In genomic region chr6:47151232-47151898, GRCh38 we compare ENCODE assay signal across 24 cellular contexts.
DNase-seq lines count a peak whose midpoint lies in the region; ATAC-seq, FAIRE-seq and TF ChIP-seq lines count a peak whose summit lies in the region.
"Had no signal": no experiment of that assay in that cellular context is flagged by ENCODE, and none has a peak within 500 bp of the region (broad histone marks: within the 10 kb centered on the region; RNA-seq: fewer than 3 reads in every experiment).

No MANE protein-coding gene starts in this region.

- intact Hi-C loops in IMR-90 (cut with micrococcal nuclease) (loop anchor here (5.0 kb wide), 1 partner anchor 96 kb away; no protein-coding TSS in a partner anchor), K562 (cut with micrococcal nuclease) (no loop called here)

- FAIRE-seq in K562 (lab: Jason Lieb, UNC): no peak

- H2AK9ac ChIP-seq in IMR-90 (replicated peaks; ENCODE audit: low read depth, low read length, poor library complexity): no peak overlapping the region

- peaks cover 16% of the 10 kb centered on the region for H3K9me1 ChIP-seq in IMR-90 (ENCODE audit: insufficient read depth, low read length)
- H3K9me1 ChIP-seq in K562 (ENCODE audit: control insufficient read depth, insufficient read depth, low read length): no peaks in the 10 kb centered on the region

- no peaks in the 10 kb centered on the region for H3K36me3 ChIP-seq in GM23338 (ENCODE audit: insufficient read depth)
- no peaks in the 10 kb centered on the region for H3K36me3 ChIP-seq in IMR-90 (ENCODE audit: control insufficient read depth, insufficient read depth, low read length)
- H3K36me3 ChIP-seq in K562 (ENCODE audit: control insufficient read depth, insufficient read depth, low read length): no peaks in the 10 kb centered on the region
- no peaks in the 10 kb centered on the region for H3K36me3 ChIP-seq in mesendoderm (ENCODE audit: control insufficient read depth, insufficient read depth, low read length)
- H3K36me3 ChIP-seq: SJCRH30 had no signal

- H2BK20ac ChIP-seq in IMR-90 (ENCODE audit: low read depth, low read length): 0 out of 2 replicates have a peak overlapping the region, but pooled peaks have one; percentile 23

- H3K14ac ChIP-seq in IMR-90 (replicated peaks; ENCODE audit: low read depth, low read length): no peak overlapping the region

- H3K9me2 ChIP-seq in GM23338 (ENCODE audit: insufficient read depth): 0 out of 2 replicates have a peak, but pooled peaks cover 6% of the 10 kb centered on the region

- H2BK120ac ChIP-seq in IMR-90 (ENCODE audit: low read depth, low read length): no peak overlapping the region; the same call in 1 of the 2 replicates
- peak overlapping the region; percentile 96 for H2BK120ac ChIP-seq in mesendoderm (ENCODE audit: low read depth, low read length)

- H4K5ac ChIP-seq in IMR-90 (ENCODE audit: low read depth, low read length) (no peak overlapping the region), mesendoderm (ENCODE audit: low read length) (no peak overlapping the region)

- H3K27ac ChIP-seq in GM23338 (ENCODE audit: low read depth): no peak overlapping the region
- H3K27ac ChIP-seq in IMR-90 (ENCODE audit: insufficient read depth, low read length): no peak overlapping the region
- no peak overlapping the region for H3K27ac ChIP-seq in K562 (ENCODE audit: extremely low read depth, low read depth, low read length)
- peak overlapping the region; percentile 66 for H3K27ac ChIP-seq in mesendoderm (ENCODE audit: low read depth, low read length)
- H3K27ac ChIP-seq: SJCRH30 had no signal

- peak overlapping the region; percentile 36; the same call in 1 of the 2 replicates for H2AK5ac ChIP-seq in IMR-90 (ENCODE audit: low read depth, low read length)
- no peak overlapping the region for H2AK5ac ChIP-seq in mesendoderm (ENCODE audit: low read length)

- H3K9me3 Mint-ChIP-seq in GM23338: no peaks in the 10 kb centered on the region; the same call in 2 of the 3 replicates
- H3K9me3 Mint-ChIP-seq: CD8-positive, alpha-beta T cell; H9 had no signal

- H4K20me1 ChIP-seq in GM23338 (replicated peaks; ENCODE audit: insufficient read depth) (no peaks in the 10 kb centered on the region), IMR-90 (ENCODE audit: insufficient read depth, low read length) (no peaks in the 10 kb centered on the region), K562 (replicated peaks; ENCODE audit: control insufficient read depth, insufficient read depth, low read length) (no peaks in the 10 kb centered on the region)

- POLR2A ChIA-PET in IMR-90 (lab: Charles Lee; ENCODE audit: unreplicated experiment) (no interaction called here), K562 (lab: Yijun Ruan, JAX) (no interaction called here)

- H3K56ac ChIP-seq in IMR-90 (ENCODE audit: extremely low read depth, insufficient read depth, low read length) (no peak overlapping the region), mesendoderm (ENCODE audit: low read length) (peak overlapping the region; percentile 71)

- peaks cover 3% of the 10 kb centered on the region for H3K27me3 Mint-ChIP-seq in GM23338 (ENCODE audit: insufficient read depth, low read depth, poor library complexity)

- H3K9me3 ChIP-seq in IMR-90 (ENCODE audit: control insufficient read depth, insufficient read depth, low read length) (no peaks in the 10 kb centered on the region), K562 (replicated peaks; ENCODE audit: control insufficient read depth, insufficient read depth, low read depth, low read length) (no peaks in the 10 kb centered on the region)
- H3K9me3 ChIP-seq: SJCRH30 had no signal

- peak overlapping the region; percentile 28; the same call in 1 of the 2 replicates for H4K91ac ChIP-seq in IMR-90 (ENCODE audit: insufficient read depth, low read depth, low read length)

- no peak for TF ChIP-seq POLR2A in IMR-90 (IDR thresholded peaks at IDR 0.05; ENCODE audit: low read depth, low read length)
- no peak for TF ChIP-seq POLR2A in K562 (conservative IDR thresholded peaks at IDR 0.05)

- H3K4ac ChIP-seq in IMR-90 (ENCODE audit: low read depth, low read length) (no peak overlapping the region; the same call in 1 of the 2 replicates), mesendoderm (ENCODE audit: low read depth, low read length) (peak overlapping the region; percentile 41)

- TF ChIP-seq RAD21 in IMR-90 (IDR thresholded peaks at IDR 0.05; ENCODE audit: low read length) (no peak), K562 (CRISPR knock-in tag; conservative IDR thresholded peaks at IDR 0.05 in 1 of 2, IDR thresholded peaks at IDR 0.05 in 1 of 2) (no peak)

- H3K79me2 ChIP-seq in GM23338 (replicated peaks; ENCODE audit: insufficient read depth): no peaks in the 10 kb centered on the region
- no peaks in the 10 kb centered on the region for H3K79me2 ChIP-seq in K562 (ENCODE audit: control insufficient read depth, insufficient read depth, low read length)
- no peaks in the 10 kb centered on the region for H3K79me2 ChIP-seq in mesendoderm (ENCODE audit: control insufficient read depth, insufficient read depth, low read length)

- H2AFZ ChIP-seq in GM23338 (peak overlapping the region; percentile 16; the same call in 1 of the 2 replicates), IMR-90 (replicated peaks; ENCODE audit: low read length, poor library complexity) (no peak overlapping the region), K562 (ENCODE audit: low read depth, low read length) (no peak overlapping the region)

- CTCF ChIA-PET in IMR-90 (lab: Yijun Ruan, JAX): no interaction called here
- CTCF ChIA-PET in K562 (lab: Yijun Ruan, JAX; ENCODE audit: low intra/inter-chr PET ratio): no interaction called here

- H2BK15ac ChIP-seq in IMR-90 (ENCODE audit: low read depth, low read length): peak overlapping the region; percentile 30; the same call in 1 of the 3 replicates
- H2BK15ac ChIP-seq in mesendoderm (replicated peaks; ENCODE audit: low read depth): no peak overlapping the region

- H3K9ac ChIP-seq in IMR-90 (ENCODE audit: low read depth, low read length): no peak overlapping the region
- no peak overlapping the region for H3K9ac ChIP-seq in K562 (ENCODE audit: insufficient read depth in 1 of 2, low read depth in 2 of 2, low read length in 2 of 2)
- no peak overlapping the region for H3K9ac ChIP-seq in mesendoderm (ENCODE audit: low read length)

- no peak overlapping the region for H3K23ac ChIP-seq in IMR-90 (ENCODE audit: low read depth, low read length)
- no peak overlapping the region for H3K23ac ChIP-seq in mesendoderm (ENCODE audit: low read length)

- H4K8ac ChIP-seq in IMR-90 (ENCODE audit: low read depth in 2 of 2, low read length in 2 of 2) (no peak overlapping the region), mesendoderm (ENCODE audit: low read depth, low read length) (no peak overlapping the region)

- H3K4me1 ChIP-seq in GM23338 (ENCODE audit: insufficient read depth) (peaks cover 15% of the 10 kb centered on the region), IMR-90 (ENCODE audit: control insufficient read depth, insufficient read depth, low read length) (peaks cover 22% of the 10 kb centered on the region), K562 (replicated peaks in 1 of 2; ENCODE audit: control insufficient read depth in 2 of 2, insufficient read depth in 2 of 2, low read length in 2 of 2) (no peaks in the 10 kb centered on the region; a peak in 1 of 5 replicates), mesendoderm (ENCODE audit: control insufficient read depth, low read depth, low read length) (peaks cover 19% of the 10 kb centered on the region)

- in situ Hi-C loops in IMR-90 (cut with MboI; ENCODE audit: low sequenced_read_pairs): no loop called here
- in situ Hi-C loops in K562 (cut with MboI): no loop called here

- dilution Hi-C loops in IMR-90 (cut with HindIII; ENCODE audit: low sequenced_read_pairs, unreplicated experiment): no loop called here

- H2BK5ac ChIP-seq in IMR-90 (ENCODE audit: low read depth, low read length, poor library complexity, severe bottlenecking) (no peak overlapping the region), mesendoderm (ENCODE audit: low read length) (peak overlapping the region; percentile 66)

- H3K4me3 ChIP-seq in GM23338 (no peak overlapping the region), IMR-90 (ENCODE audit: insufficient read depth, low read depth, low read length) (no peak overlapping the region), K562 (no peak overlapping the region), mesendoderm (ENCODE audit: low read length) (no peak overlapping the region)
- H3K4me3 ChIP-seq: SJCRH30 had no signal

- TF ChIP-seq CTCF in GM23338 (conservative IDR thresholded peaks at IDR 0.05; ENCODE audit: low read depth in 2 of 2) (no peak), IMR-90 (conservative IDR thresholded peaks at IDR 0.05; ENCODE audit: low read depth, low read length) (no peak), K562 (IDR thresholded peaks at IDR 0.05 in 2 of 3, conservative IDR thresholded peaks at IDR 0.05 in 1 of 3; ENCODE audit: insufficient read depth in 2 of 3, low read depth in 1 of 3, low read length in 3 of 3) (no peak)

- H3K4me3 Mint-ChIP-seq in GM23338: no peak overlapping the region
- H3K4me3 Mint-ChIP-seq: CD8-positive, alpha-beta T cell; H9; IgD-negative memory B cell had no signal

- H3K79me1 ChIP-seq in IMR-90 (ENCODE audit: low read depth in 1 of 2, low read length in 2 of 2): no peaks in the 10 kb centered on the region
- H3K79me1 ChIP-seq in mesendoderm (ENCODE audit: low read length): no peaks in the 10 kb centered on the region

- BruUV-seq in IMR-90 (replicated peaks; lab: Mats Ljungman, UMichigan) (no TSS peak), K562 (replicated peaks; lab: Mats Ljungman, UMichigan) (no TSS peak)

- no peak for ATAC-seq in GM23338
- no peak for ATAC-seq in IMR-90 (ENCODE audit: low read depth)
- no peak for ATAC-seq in K562
- no peak for ATAC-seq in GM18861 (IDR thresholded peaks at IDR 0.05; ENCODE audit: unreplicated experiment)
- ATAC-seq: CD8-positive, alpha-beta T cell; Right ventricle myocardium inferior had no signal

- no peak overlapping the region for H3K27ac Mint-ChIP-seq in GM23338
- H3K27ac Mint-ChIP-seq: CD8-positive, alpha-beta T cell; H9; IgD-negative memory B cell had no signal

- no peak overlapping the region; the same call in 1 of the 2 replicates for H3K18ac ChIP-seq in IMR-90 (ENCODE audit: low read depth, low read length)
- H3K18ac ChIP-seq in mesendoderm (ENCODE audit: low read length): peak overlapping the region; percentile 86

- no peak for DNase-seq in GM23338 (ENCODE audit: low spot score)
- no peak for DNase-seq in IMR-90
- DNase-seq in K562 (ENCODE audit: extremely low read depth in 1 of 4, low spot score in 3 of 4): no peak
- no peak for DNase-seq in mesendoderm
- no peak for DNase-seq in MV-4-11 (lab: John Stamatoyannopoulos, UW)
- DNase-seq in iPS-NIHi11 (ENCODE audit: low spot score): no peak
- no peak for DNase-seq in CD1c-positive myeloid dendritic cell (ENCODE audit: extremely low spot score)
- DNase-seq: C1 segment of cervical spinal cord; CD8-positive, alpha-beta T cell; DMS 273 treated with DMSO at 0.1 percent for 48 hours; DND-41; H9; NCI-H1092; NCI-H1417 treated with DMSO at 0.1 percent for 48 hours; NCI-H1694 treated with DMSO at 0.1 percent for 48 hours; NCI-H2081; NCI-H2171; NCI-H345; NCI-H524; NCI-H774; SJCRH30 had no signal

- H3K27me3 ChIP-seq in GM23338 (ENCODE audit: insufficient read depth): no peaks in the 10 kb centered on the region
- H3K27me3 ChIP-seq in IMR-90 (ENCODE audit: control insufficient read depth, insufficient read depth, low read length): no peaks in the 10 kb centered on the region
- H3K27me3 ChIP-seq in K562 (ENCODE audit: control insufficient read depth in 2 of 2, insufficient read depth in 2 of 2, low read length in 2 of 2): peaks cover 17 to 21% of the 10 kb centered on the region in 2 experiments
- no peaks in the 10 kb centered on the region for H3K27me3 ChIP-seq in mesendoderm (ENCODE audit: insufficient read depth, low read length, poor library complexity)
- H3K27me3 ChIP-seq: SJCRH30 had no signal

- H3K36me3 Mint-ChIP-seq in GM23338 (ENCODE audit: low read depth): no peaks in the 10 kb centered on the region
- H3K36me3 Mint-ChIP-seq: CD8-positive, alpha-beta T cell; IgD-negative memory B cell had no signal

- no peak for TF ChIP-seq EP300 in K562 (IDR thresholded peaks at IDR 0.05; ENCODE audit: low read length)

- WGBS in IMR-90 (ENCODE audit: extremely low coverage in 2 of 2, insufficient read length in 1 of 2), 2 experiments: no CpG with 5 or more reads among the region's 8 CpGs
- 20% methylated on average over 8 of the region's 8 CpGs for WGBS in K562 (ENCODE audit: insufficient coverage, low coverage, missing lambda C conversion rate)
- no CpG with 5 or more reads among the region's 8 CpGs for WGBS in mesendoderm (ENCODE audit: extremely low coverage, insufficient coverage, low lambda C conversion rate)

- peaks cover 22% of the 10 kb centered on the region for H3K4me1 Mint-ChIP-seq in GM23338
- H3K4me1 Mint-ChIP-seq: IgD-negative memory B cell had no signal

- no peaks in the 10 kb centered on the region for H3F3A ChIP-seq in GM23338 (replicated peaks; ENCODE audit: low read depth)

- H3K4me2 ChIP-seq in GM23338 (no peak overlapping the region), IMR-90 (ENCODE audit: low read depth, low read length) (no peak overlapping the region), K562 (ENCODE audit: insufficient read depth, low read length) (no peak overlapping the region), mesendoderm (ENCODE audit: low read length) (no peak overlapping the region)
